ENCODE assay signal across 1 cellular context in genomic region chr15:56733131-56734012, GRCh38.
TF ChIP-seq lines count a peak whose summit lies in the region.

Gene ZNF280D (minus strand): TSS chr15:56733509. CDS start chr15:56707109, 26,400 bp downstream.

TF ChIP-seq in HepG2, 621 proteins besides CTCF, POLR2A, EP300 and RAD21 (continued from another document and continues in another):
- no peak for TF ChIP-seq ZBTB40 (IDR thresholded peaks at IDR 0.05)
- no peak; the same call in 1 of the 2 replicates for TF ChIP-seq ZBTB40 (CRISPR knock-in tag; IDR thresholded peaks at IDR 0.05)
- TF ChIP-seq IRF1 (CRISPR knock-in tag; IDR thresholded peaks at IDR 0.05; ENCODE audit: low read depth): 0 out of 2 replicates have a peak, but pooled peaks have one; percentile 35
- no peak for TF ChIP-seq SMAD1 (CRISPR knock-in tag; IDR thresholded peaks at IDR 0.05; ENCODE audit: borderline replicate concordance, low read depth)
- TF ChIP-seq DPF2 (CRISPR knock-in tag; IDR thresholded peaks at IDR 0.05; ENCODE audit: borderline replicate concordance, low read depth): no peak
- TF ChIP-seq ZNF414 (CRISPR knock-in tag; IDR thresholded peaks at IDR 0.05): no peak
- TF ChIP-seq YEATS2 (CRISPR knock-in tag; IDR thresholded peaks at IDR 0.05; ENCODE audit: borderline replicate concordance): no peak
- no peak for TF ChIP-seq SMAD3 (CRISPR knock-in tag; IDR thresholded peaks at IDR 0.05)
- peak; percentile 44; the same call in 1 of the 2 replicates for TF ChIP-seq TFE3 (CRISPR knock-in tag; IDR thresholded peaks at IDR 0.05)
- peak; percentile 34; the same call in 1 of the 2 replicates for TF ChIP-seq KMT2B (CRISPR knock-in tag; IDR thresholded peaks at IDR 0.05)
- 0 out of 2 replicates have a peak, but pooled peaks have one; percentile 55 for TF ChIP-seq ZNF724P (CRISPR knock-in tag; IDR thresholded peaks at IDR 0.05; ENCODE audit: borderline replicate concordance)
- TF ChIP-seq PATZ1 (CRISPR knock-in tag; IDR thresholded peaks at IDR 0.05): peak; percentile 78
- TF ChIP-seq ZNF766 (CRISPR knock-in tag; IDR thresholded peaks at IDR 0.05; ENCODE audit: borderline replicate concordance): 0 out of 2 replicates have a peak, but pooled peaks have one; percentile 79
- TF ChIP-seq FIP1L1 (IDR thresholded peaks at IDR 0.05; ENCODE audit: borderline replicate concordance, insufficient read depth, low read depth, low read length): no peak
- TF ChIP-seq ZNF232 (CRISPR knock-in tag; IDR thresholded peaks at IDR 0.05; ENCODE audit: borderline replicate concordance): no peak
- no peak for TF ChIP-seq ONECUT2 (CRISPR knock-in tag; IDR thresholded peaks at IDR 0.05)
- TF ChIP-seq HNRNPH1 (optimal IDR thresholded peaks at IDR 0.05; ENCODE audit: low read depth, low read length): no peak
- peak; percentile 76 for TF ChIP-seq SALL1 (CRISPR knock-in tag; IDR thresholded peaks at IDR 0.05)
- TF ChIP-seq ZFP1 (CRISPR knock-in tag; IDR thresholded peaks at IDR 0.05): no peak
- no peak for TF ChIP-seq CBX5 (CRISPR knock-in tag; IDR thresholded peaks at IDR 0.05; ENCODE audit: borderline replicate concordance)
- no peak; the same call in 1 of the 2 replicates for TF ChIP-seq MXD4 (CRISPR knock-in tag; IDR thresholded peaks at IDR 0.05)
- TF ChIP-seq FOXC1 (CRISPR knock-in tag; IDR thresholded peaks at IDR 0.05; ENCODE audit: borderline replicate concordance): peak; percentile 67
- TF ChIP-seq CREB1 (IDR thresholded peaks at IDR 0.05): no peak
- TF ChIP-seq CREB1 (CRISPR knock-in tag; IDR thresholded peaks at IDR 0.05): no peak
- TF ChIP-seq PITX1 (CRISPR knock-in tag; IDR thresholded peaks at IDR 0.05): no peak
- peak; percentile 66 for TF ChIP-seq POLR2G (IDR thresholded peaks at IDR 0.05; ENCODE audit: low read depth, low read length)
- peak; percentile 17; the same call in 1 of the 2 replicates for TF ChIP-seq ZNF816 (CRISPR knock-in tag; IDR thresholded peaks at IDR 0.05; ENCODE audit: borderline replicate concordance)
- peak; percentile 24; the same call in 1 of the 2 replicates for TF ChIP-seq KAT8 (CRISPR knock-in tag; IDR thresholded peaks at IDR 0.05)
- no peak; the same call in 1 of the 2 replicates for TF ChIP-seq ZNF446 (CRISPR knock-in tag; IDR thresholded peaks at IDR 0.05)
- no peak for TF ChIP-seq ZNF512 (CRISPR knock-in tag; IDR thresholded peaks at IDR 0.05)
- TF ChIP-seq ZNF263 (CRISPR knock-in tag; IDR thresholded peaks at IDR 0.05): peak; percentile 65
- no peak for TF ChIP-seq DNMT3B (CRISPR knock-in tag; conservative IDR thresholded peaks at IDR 0.05)
- TF ChIP-seq ATRX (CRISPR knock-in tag; IDR thresholded peaks at IDR 0.05; ENCODE audit: borderline replicate concordance): no peak
- TF ChIP-seq EED (CRISPR knock-in tag; IDR thresholded peaks at IDR 0.05): no peak
- 0 out of 2 replicates have a peak, but pooled peaks have one; percentile 15 for TF ChIP-seq ZNF329 (CRISPR knock-in tag; IDR thresholded peaks at IDR 0.05; ENCODE audit: low read depth)
- TF ChIP-seq DZIP1 (CRISPR knock-in tag; IDR thresholded peaks at IDR 0.05): no peak; the same call in 1 of the 2 replicates
- no peak for TF ChIP-seq TRAFD1 (CRISPR knock-in tag; IDR thresholded peaks at IDR 0.05; ENCODE audit: borderline replicate concordance)
- peak; percentile 56; the same call in 1 of the 2 replicates for TF ChIP-seq YEATS4 (CRISPR knock-in tag; IDR thresholded peaks at IDR 0.05; ENCODE audit: borderline replicate concordance)
- peak; percentile 35; the same call in 1 of the 2 replicates for TF ChIP-seq BHLHE40 (IDR thresholded peaks at IDR 0.05; ENCODE audit: low read length)
- no peak for TF ChIP-seq RORA (CRISPR knock-in tag; IDR thresholded peaks at IDR 0.05)
